In genomic region chr15:80990955-80991354, GRCh38 we compare ENCODE assay signal across 1 cellular context.
TF ChIP-seq lines count a peak whose summit lies in the region.

No MANE protein-coding gene starts in this region.

TF ChIP-seq in GM12878, 131 proteins besides CTCF, POLR2A, EP300 and RAD21:
- TF ChIP-seq HDAC6 (IDR thresholded peaks at IDR 0.05; ENCODE audit: unreplicated experiment) (no peak), USF2 (IDR thresholded peaks at IDR 0.05; ENCODE audit: borderline replicate concordance, low read depth, low read length) (no peak), SUPT20H (IDR thresholded peaks at IDR 0.05; ENCODE audit: borderline replicate concordance, control insufficient read depth, low read depth, low read length) (no peak), REST (IDR thresholded peaks at IDR 0.05; ENCODE audit: low read depth, low read length) (no peak), TCF3 (IDR thresholded peaks at IDR 0.05; ENCODE audit: borderline replicate concordance, insufficient read depth, low read depth, low read length) (no peak), SUZ12 (IDR thresholded peaks at IDR 0.05; ENCODE audit: unreplicated experiment) (no peak), ZBTB40 (IDR thresholded peaks at IDR 0.05; ENCODE audit: borderline replicate concordance) (no peak), YBX1 (IDR thresholded peaks at IDR 0.05) (no peak), SMAD5 (IDR thresholded peaks at IDR 0.05; ENCODE audit: low read depth) (no peak), ZNF24 (IDR thresholded peaks at IDR 0.05) (no peak), KLF5 (IDR thresholded peaks at IDR 0.05; ENCODE audit: partially characterized antibody) (no peak), CBX5 (IDR thresholded peaks at IDR 0.05; ENCODE audit: low read depth) (no peak), ATF2 (IDR thresholded peaks at IDR 0.05; ENCODE audit: low read length) (no peak), IKZF1 (conservative IDR thresholded peaks at IDR 0.05) (no peak), ATF7 (IDR thresholded peaks at IDR 0.05; ENCODE audit: low read depth) (no peak), MTA2 (IDR thresholded peaks at IDR 0.05; ENCODE audit: low read depth) (no peak), IRF4 (IDR thresholded peaks at IDR 0.05; ENCODE audit: low read depth, low read length) (no peak), KDM1A (IDR thresholded peaks at IDR 0.05; ENCODE audit: borderline replicate concordance) (no peak)
